In genomic region chr1:223319913-223320600, GRCh38 we compare ENCODE assay signal across 22 cellular contexts. TPM values are rescaled to one million over a fixed set of nuclear protein-coding genes. Genes with fewer than 3 reads are reported as not detected.
DNase-seq lines count a peak whose midpoint lies in the region; TF ChIP-seq lines count a peak whose summit lies in the region.
"Had no signal": no experiment of that assay in that cellular context is flagged by ENCODE, and none has a peak within 500 bp of the region (broad histone marks: within the 10 kb centered on the region; RNA-seq: fewer than 3 reads in every experiment).

No MANE protein-coding gene starts in this region.

- H3K9me3 Mint-ChIP-seq in MCF 10A (ENCODE audit: unreplicated experiment): no peaks in the 10 kb centered on the region
- H3K9me3 Mint-ChIP-seq: stimulated activated naive CD8-positive, alpha-beta T cell treated with anti-CD3 and anti-CD28 coated beads, Interleukin-15, amount 100 ng/mL, for 72 hours had no signal

- no peaks in the 10 kb centered on the region for H3K4me1 Mint-ChIP-seq in MCF 10A (ENCODE audit: insufficient read depth, unreplicated experiment)

- H3K36me3 ChIP-seq in mammary epithelial cell (ENCODE audit: insufficient read depth, low read length) (no peaks in the 10 kb centered on the region), suprapubic skin (no peaks in the 10 kb centered on the region)
- H3K36me3 ChIP-seq: left lung, right lobe of liver, upper lobe of right lung had no signal

- H3K4me1 ChIP-seq in mammary epithelial cell (ENCODE audit: insufficient read depth, low read length): peaks cover 5% of the 10 kb centered on the region
- H3K4me1 ChIP-seq in suprapubic skin: peaks cover 9% of the 10 kb centered on the region
- H3K4me1 ChIP-seq: body of pancreas, foreskin keratinocyte, left lung, right lobe of liver, upper lobe of right lung had no signal

- H3K27me3 ChIP-seq in mammary epithelial cell (ENCODE audit: insufficient read depth, low read length) (no peaks in the 10 kb centered on the region), suprapubic skin (no peaks in the 10 kb centered on the region)
- H3K27me3 ChIP-seq: body of pancreas, left lung, right lobe of liver, upper lobe of right lung had no signal

- no peak for TF ChIP-seq EP300 in suprapubic skin (IDR thresholded peaks at IDR 0.05)

- DNase-seq in mammary epithelial cell (no peak), MCF 10A (ENCODE audit: unreplicated experiment) (no peak), NCI-H748 treated with DMSO at 0.1 percent for 48 hours (lab: John Stamatoyannopoulos, UW) (peak; percentile 6), iPS DF 4.7 (ENCODE audit: extremely low read depth, low spot score) (peak; percentile 5), suprapubic skin (ENCODE audit: low spot score in 2 of 2) (no peak), C1 segment of cervical spinal cord (lab: John Stamatoyannopoulos, UW) (no peak), lower leg skin (ENCODE audit: low spot score in 2 of 2) (no peak), DMS114 treated with DMSO at 0.1 percent for 48 hours (lab: John Stamatoyannopoulos, UW; ENCODE audit: unreplicated experiment) (no peak)
- DNase-seq: activated naive CD8-positive, alpha-beta T cell treated with anti-CD3 and anti-CD28 coated beads, Interleukin-2, amount 10 ng/mL, durations not matched to agents 7 days and 5 days; body of pancreas; GOT3; left lung; NCI-H187 treated with DMSO at 0.1 percent for 48 hours; NCI-H526; right lobe of liver; stimulated activated naive CD8-positive, alpha-beta T cell treated with anti-CD3 and anti-CD28 coated beads, Interleukin-15, amount 100 ng/mL, for 72 hours; upper lobe of right lung had no signal

- POLR2A ChIA-PET in MCF 10A (lab: Yijun Ruan, JAX): interaction anchor here (0.9 kb wide), 1 partner anchor 27 kb away, joined by 3 read pairs; no protein-coding TSS in a partner anchor

- H4K20me1 ChIP-seq in mammary epithelial cell (ENCODE audit: insufficient read depth, low read length): no peaks in the 10 kb centered on the region

- H3K36me3 Mint-ChIP-seq in MCF 10A (ENCODE audit: insufficient read depth, unreplicated experiment): peaks cover 6% of the 10 kb centered on the region
- H3K36me3 Mint-ChIP-seq: activated naive CD8-positive, alpha-beta T cell treated with anti-CD3 and anti-CD28 coated beads, Interleukin-2, amount 10 ng/mL, durations not matched to agents 7 days and 5 days had no signal

- H3K9me3 ChIP-seq in mammary epithelial cell (replicated peaks; ENCODE audit: insufficient read depth, low read length) (no peaks in the 10 kb centered on the region), suprapubic skin (no peaks in the 10 kb centered on the region)
- H3K9me3 ChIP-seq: body of pancreas, left lung, right lobe of liver, upper lobe of right lung had no signal

- no peaks in the 10 kb centered on the region for H3K79me2 ChIP-seq in mammary epithelial cell (ENCODE audit: insufficient read depth, low read length)

- TF ChIP-seq CTCF in mammary epithelial cell (conservative IDR thresholded peaks at IDR 0.05 in 1 of 2, IDR thresholded peaks at IDR 0.05 in 1 of 2; ENCODE audit: extremely low read depth in 1 of 2, insufficient read depth in 1 of 2, low read depth in 1 of 2, low read length in 2 of 2): no peak
- TF ChIP-seq CTCF in MCF 10A (IDR thresholded peaks at IDR 0.05; ENCODE audit: unreplicated experiment): no peak
- no peak for TF ChIP-seq CTCF in suprapubic skin (IDR thresholded peaks at IDR 0.05)
- TF ChIP-seq CTCF in lower leg skin (IDR thresholded peaks at IDR 0.05): no peak

- H3K4me3 Mint-ChIP-seq in MCF 10A (ENCODE audit: unreplicated experiment): no peak overlapping the region
- H3K4me3 Mint-ChIP-seq: activated naive CD8-positive, alpha-beta T cell treated with anti-CD3 and anti-CD28 coated beads, Interleukin-2, amount 10 ng/mL, durations not matched to agents 7 days and 5 days; stimulated activated naive CD8-positive, alpha-beta T cell treated with anti-CD3 and anti-CD28 coated beads, Interleukin-15, amount 100 ng/mL, for 72 hours had no signal

- dilution Hi-C loops in mammary epithelial cell (cut with HindIII; ENCODE audit: low sequenced_read_pairs): no loop called here

- 42% methylated on average over 11 of the region's 11 CpGs for WGBS in mammary epithelial cell (ENCODE audit: low coverage, missing lambda C conversion rate)
- 68% methylated on average over 11 of the region's 11 CpGs for WGBS in suprapubic skin
- WGBS in lower leg skin, 2 donors: 68 to 69% methylated on average over 11 of the region's 11 CpGs

- intact Hi-C loops in mammary epithelial cell (cut with micrococcal nuclease) (no loop called here), MCF 10A (cut with micrococcal nuclease) (no loop called here), lower leg skin (cut with DNase I; ENCODE audit: low total_unique reads) (no loop called here)

- no peak overlapping the region for H3K4me3 ChIP-seq in mammary epithelial cell (replicated peaks in 1 of 3; ENCODE audit: insufficient read depth in 1 of 3, low read depth in 2 of 3, low read length in 3 of 3)
- H3K4me3 ChIP-seq in suprapubic skin: no peak overlapping the region
- no peak overlapping the region for H3K4me3 ChIP-seq in lower leg skin (ENCODE audit: low read depth, poor library complexity, severe bottlenecking)
- H3K4me3 ChIP-seq: body of pancreas, coronary artery, left lung, right lobe of liver, upper lobe of right lung had no signal

- H2AFZ ChIP-seq in mammary epithelial cell (ENCODE audit: low read depth, low read length): peak overlapping the region; percentile 2

- H3K27ac ChIP-seq in mammary epithelial cell (ENCODE audit: insufficient read depth, low read depth, low read length): no peak overlapping the region
- peak overlapping the region; percentile 51 for H3K27ac ChIP-seq in suprapubic skin
- H3K27ac ChIP-seq: body of pancreas, C4-2B, coronary artery, foreskin keratinocyte, left lung, right lobe of liver, upper lobe of right lung had no signal

- H3K4me2 ChIP-seq in mammary epithelial cell (ENCODE audit: insufficient read depth, low read depth, low read length): no peak overlapping the region

- CTCF ChIA-PET in mammary epithelial cell (lab: Charles Lee; ENCODE audit: low non-redundant PET): no interaction called here
- CTCF ChIA-PET in MCF 10A (lab: Yijun Ruan, JAX): interaction anchor here (0.8 to 2.3 kb wide), 4 partner anchors 17 to 196 kb away, joined by 3 to 6 read pairs (median 3); no protein-coding TSS in a partner anchor

- H3K9ac ChIP-seq in mammary epithelial cell (ENCODE audit: insufficient read depth, low read length): no peak overlapping the region

- no TSS peak for BruUV-seq in mammary epithelial cell (replicated peaks; lab: Mats Ljungman, UMichigan)
- BruUV-seq in MCF 10A (replicated peaks; lab: Mats Ljungman, UMichigan): no TSS peak

- peaks cover 16% of the 10 kb centered on the region for H3K27me3 Mint-ChIP-seq in MCF 10A (ENCODE audit: insufficient read depth, unreplicated experiment)
- H3K27me3 Mint-ChIP-seq: activated naive CD8-positive, alpha-beta T cell treated with anti-CD3 and anti-CD28 coated beads, Interleukin-2, amount 10 ng/mL, durations not matched to agents 7 days and 5 days; stimulated activated naive CD8-positive, alpha-beta T cell treated with anti-CD3 and anti-CD28 coated beads, Interleukin-15, amount 100 ng/mL, for 72 hours had no signal

- in situ Hi-C loops in mammary epithelial cell (cut with MboI; ENCODE audit: low sequenced_read_pairs in 2 of 2): no loop called here

- no peak for TF ChIP-seq POLR2A in suprapubic skin (IDR thresholded peaks at IDR 0.05)
- TF ChIP-seq POLR2A in lower leg skin (IDR thresholded peaks at IDR 0.05): no peak

- H3K27ac Mint-ChIP-seq in MCF 10A (ENCODE audit: low read depth, unreplicated experiment): no peak overlapping the region
- H3K27ac Mint-ChIP-seq: activated naive CD8-positive, alpha-beta T cell treated with anti-CD3 and anti-CD28 coated beads, Interleukin-2, amount 10 ng/mL, durations not matched to agents 7 days and 5 days had no signal

RNA-seq across cellular contexts. Expression of gene SUSD4, which starts 43.9 kb away (rescaled TPM):
- total RNA-seq in mammary epithelial cell (1 to 10 TPM; 2.3 to 5.7 TPM), MCF 10A (2022) (0.42 and 2.3 TPM in 2 replicates), suprapubic skin (10 to 100 TPM in 1 of 4 donors, 1 to 10 TPM in 3; 3.3 to 11.3 (median 6.7) TPM), lower leg skin (1 to 10 TPM; 2.7 to 6.8 (median 3.8) TPM)
- 5.8 TPM for polyA plus RNA-seq in mammary epithelial cell
- 15.6 TPM for polyA minus RNA-seq in mammary epithelial cell
- total RNA-seq: A673, SK-MEL-5 had no signal

Comparison
In these comparisons a context has a peak if more than half of its experiments do, and no peak if none do; other contexts are left out.
1. DNase-seq: peak in NCI-H748 treated with DMSO at 0.1 percent for 48 hours (single experiment) and iPS DF 4.7 (single experiment); none in mammary epithelial cell (single experiment), MCF 10A (single experiment), suprapubic skin (0 of 2), C1 segment of cervical spinal cord (0 of 14), lower leg skin (0 of 2) and DMS114 treated with DMSO at 0.1 percent for 48 hours (single experiment).